27 cellular contexts compared by ENCODE assay signal in genomic region chr4:155085843-155086530, GRCh38.
DNase-seq lines count a peak whose midpoint lies in the region; ATAC-seq, FAIRE-seq and TF ChIP-seq lines count a peak whose summit lies in the region.
"Had no signal": no experiment of that assay in that cellular context is flagged by ENCODE, and none has a peak within 500 bp of the region (broad histone marks: within the 10 kb centered on the region; RNA-seq: fewer than 3 reads in every experiment).

No MANE protein-coding gene starts in this region.

- H2AFZ ChIP-seq in ACC112 (ENCODE audit: low read length, unreplicated experiment) = peak overlapping the region; percentile 35

- ATAC-seq in HG02852 (IDR thresholded peaks at IDR 0.05; ENCODE audit: unreplicated experiment) = no peak
- ATAC-seq: foreskin keratinocyte, right cardiac atrium had no signal

- H3K27me3 ChIP-seq in ACC112 (ENCODE audit: insufficient read depth, low read length) (no peaks in the 10 kb centered on the region), bronchial epithelial cell (ENCODE audit: control insufficient read depth, insufficient read depth, low read length) (no peaks in the 10 kb centered on the region)
- H3K27me3 ChIP-seq: BLaER1 treated with 17β-estradiol and CSF1 and Interleukin-3, amounts not matched to agents 10 nM and 100 nM; foreskin keratinocyte had no signal

- FAIRE-seq in bronchial epithelial cell (lab: Jason Lieb, UNC) = no peak
- FAIRE-seq: kidney had no signal

- no peaks in the 10 kb centered on the region for H3K79me2 ChIP-seq in ACC112 (ENCODE audit: control insufficient read depth, insufficient read depth, low read length, unreplicated experiment)

- H3K36me3 ChIP-seq in ACC112 (ENCODE audit: insufficient read depth, low read length) (no peaks in the 10 kb centered on the region), bronchial epithelial cell (ENCODE audit: control insufficient read depth, insufficient read depth, low read length) (no peaks in the 10 kb centered on the region)
- H3K36me3 ChIP-seq: BLaER1 treated with 17β-estradiol and CSF1 and Interleukin-3, amounts not matched to agents 10 nM and 100 nM had no signal

- H3K4me3 ChIP-seq in ACC112 (ENCODE audit: low read depth, low read length) (no peak overlapping the region), bronchial epithelial cell (ENCODE audit: low read depth, low read length) (no peak overlapping the region)
- H3K4me3 ChIP-seq: BLaER1 treated with 17β-estradiol and CSF1 and Interleukin-3, amounts not matched to agents 10 nM and 100 nM had no signal

- peak; percentile 41 for DNase-seq in OCI-M1 (lab: John Stamatoyannopoulos, UW)
- peak; percentile 41 for DNase-seq in bronchial epithelial cell (ENCODE audit: low read depth)
- peak; percentile 48 for DNase-seq in glomerular endothelial cell (ENCODE audit: extremely low read depth, low read depth, low spot score)
- DNase-seq in NCI-H1417 (lab: John Stamatoyannopoulos, UW) = no peak
- DNase-seq in DMS153 (lab: John Stamatoyannopoulos, UW) = no peak
- no peak for DNase-seq in anterior cingulate cortex (lab: John Stamatoyannopoulos, UW)
- DNase-seq: activated CD4-positive, alpha-beta T cell treated with anti-CD3 and anti-CD28 coated beads, Interleukin-2, amount 50 U/mL, for 1 hour; activated CD8-positive, alpha-beta memory T cell treated with anti-CD3 and anti-CD28 coated beads, Interleukin-2, amount 50 U/mL, for 4 hours; activated gamma-delta T cell; Calu3; cerebellar nuclear complex; effector CD8-positive, alpha-beta T cell; hypothalamus; KBM-7; kidney; NCI-H187 treated with DMSO at 0.1 percent for 48 hours; NCI-H226; NCI-H82; right cardiac atrium; stimulated activated CD4-positive, alpha-beta T cell treated with anti-CD3 and anti-CD28 coated beads, Interleukin-15, amount 100 ng/mL, for 24 hours; substantia nigra; T-helper 1 cell had no signal

- peaks cover 17% of the 10 kb centered on the region for H3K4me1 ChIP-seq in ACC112 (ENCODE audit: control insufficient read depth, insufficient read depth, low read length, unreplicated experiment)
- H3K4me1 ChIP-seq: BLaER1 treated with 17β-estradiol and CSF1 and Interleukin-3, amounts not matched to agents 10 nM and 100 nM; foreskin keratinocyte had no signal

- TF ChIP-seq CTCF in bronchial epithelial cell (IDR thresholded peaks at IDR 0.05; ENCODE audit: insufficient read depth, low read length, severe bottlenecking) = no peak

- peak overlapping the region; percentile 34 for H3K27ac ChIP-seq in ACC112 (ENCODE audit: low read depth, low read length)
- H3K27ac ChIP-seq: BLaER1 treated with 17β-estradiol and CSF1 and Interleukin-3, amounts not matched to agents 10 nM and 100 nM; foreskin keratinocyte; VCaP had no signal

Comparison
In these comparisons a context has a peak if more than half of its experiments do, and no peak if none do; other contexts are left out.
1. DNase-seq: peak in OCI-M1 (single experiment), bronchial epithelial cell (single experiment) and glomerular endothelial cell (single experiment); none in NCI-H1417 (0 of 3), DMS153 (single experiment) and anterior cingulate cortex (0 of 58).